In genomic region chr11:123454796-123455195, GRCh38 we compare ENCODE assay signal across 14 cellular contexts. TPM values are rescaled to one million over a fixed set of nuclear protein-coding genes. Genes with fewer than 3 reads are reported as not detected.
A peak's percentile ranks its signal among the peaks of the same experiment; 100 is the strongest.
DNase-seq lines count a peak whose midpoint lies in the region; ATAC-seq and TF ChIP-seq lines count a peak whose summit lies in the region.
"Had no signal": no experiment of that assay in that cellular context is flagged by ENCODE, and none has a peak within 500 bp of the region (broad histone marks: within the 10 kb centered on the region; RNA-seq: fewer than 3 reads in every experiment).

No MANE protein-coding gene starts in this region.

- peaks cover 82% of the 10 kb centered on the region for H3K4me1 Mint-ChIP-seq in activated T-cell treated with anti-CD3 and anti-CD28 coated beads, Interleukin-2, amount 50 U/mL, for 72 hours (ENCODE audit: low read depth)
- H3K4me1 Mint-ChIP-seq in activated naive CD8-positive, alpha-beta T cell treated with anti-CD3 and anti-CD28 coated beads for 36 hours: peaks cover 53% of the 10 kb centered on the region
- peaks cover 23 to 31% of the 10 kb centered on the region in 2 donors for H3K4me1 Mint-ChIP-seq in natural killer cell

- no peaks in the 10 kb centered on the region for H3K27me3 Mint-ChIP-seq in activated T-cell treated with anti-CD3 and anti-CD28 coated beads, Interleukin-2, amount 50 U/mL, for 72 hours (ENCODE audit: low read depth)
- H3K27me3 Mint-ChIP-seq in activated naive CD8-positive, alpha-beta T cell treated with anti-CD3 and anti-CD28 coated beads for 36 hours: no peaks in the 10 kb centered on the region
- no peaks in the 10 kb centered on the region for H3K27me3 Mint-ChIP-seq in natural killer cell (ENCODE audit: low read depth in 2 of 2)

- H3K79me2 ChIP-seq in KMS-11 (ENCODE audit: insufficient read depth, low read depth): no peaks in the 10 kb centered on the region

- H3K27ac ChIP-seq in KMS-11: peak overlapping the region; percentile 81
- H3K27ac ChIP-seq: prostate gland, SK-N-MC had no signal

- H3K9me3 Mint-ChIP-seq in activated T-cell treated with anti-CD3 and anti-CD28 coated beads, Interleukin-2, amount 50 U/mL, for 72 hours: no peaks in the 10 kb centered on the region
- no peaks in the 10 kb centered on the region for H3K9me3 Mint-ChIP-seq in activated naive CD8-positive, alpha-beta T cell treated with anti-CD3 and anti-CD28 coated beads for 36 hours
- H3K9me3 Mint-ChIP-seq in natural killer cell: no peaks in the 10 kb centered on the region

- no peaks in the 10 kb centered on the region for H3K27me3 ChIP-seq in KMS-11 (ENCODE audit: insufficient read depth, low read depth)
- H3K27me3 ChIP-seq: MG63 had no signal

- H4K20me1 ChIP-seq in KMS-11 (ENCODE audit: insufficient read depth): no peaks in the 10 kb centered on the region

- H3K36me3 Mint-ChIP-seq in activated T-cell treated with anti-CD3 and anti-CD28 coated beads, Interleukin-2, amount 50 U/mL, for 72 hours (ENCODE audit: insufficient read depth in 2 of 2): peaks cover 12 to 20% of the 10 kb centered on the region in 2 donors
- peaks cover 17% of the 10 kb centered on the region for H3K36me3 Mint-ChIP-seq in activated naive CD8-positive, alpha-beta T cell treated with anti-CD3 and anti-CD28 coated beads for 36 hours
- no peaks in the 10 kb centered on the region for H3K36me3 Mint-ChIP-seq in natural killer cell

- no peak for DNase-seq in activated T-cell treated with anti-CD3 and anti-CD28 coated beads, Interleukin-2, amount 50 U/mL, for 72 hours
- no peak for DNase-seq in activated T-cell treated with anti-CD3 and anti-CD28 coated beads, Interleukin-2, amount 50 U/mL, for 1 hour
- DNase-seq in activated naive CD8-positive, alpha-beta T cell treated with anti-CD3 and anti-CD28 coated beads for 36 hours: no peak
- no peak for DNase-seq in natural killer cell
- no peak for DNase-seq in stimulated activated CD8-positive, alpha-beta memory T cell treated with anti-CD3 and anti-CD28 coated beads, Interleukin-4, amount 100 ng/mL, for 48 hours
- DNase-seq: H7, NCI-H187, NCI-H446 treated with DMSO at 0.1 percent for 48 hours had no signal

- H3K4me3 ChIP-seq in KMS-11 (IDR thresholded peaks at IDR 0.05; ENCODE audit: insufficient read depth, low read depth, low read length): no peak overlapping the region
- H3K4me3 ChIP-seq: MG63, prostate gland, SK-N-MC had no signal

- peak overlapping the region; percentile 77 to 91 for H3K4me3 Mint-ChIP-seq in activated T-cell treated with anti-CD3 and anti-CD28 coated beads, Interleukin-2, amount 50 U/mL, for 72 hours
- peak overlapping the region; percentile 57 for H3K4me3 Mint-ChIP-seq in activated naive CD8-positive, alpha-beta T cell treated with anti-CD3 and anti-CD28 coated beads for 36 hours
- H3K4me3 Mint-ChIP-seq in natural killer cell: no peak overlapping the region

- peak overlapping the region; percentile 51 for H3K9ac ChIP-seq in KMS-11

- peak overlapping the region; percentile 98 for H3K27ac Mint-ChIP-seq in activated T-cell treated with anti-CD3 and anti-CD28 coated beads, Interleukin-2, amount 50 U/mL, for 72 hours
- peak overlapping the region; percentile 84 for H3K27ac Mint-ChIP-seq in activated naive CD8-positive, alpha-beta T cell treated with anti-CD3 and anti-CD28 coated beads for 36 hours
- H3K27ac Mint-ChIP-seq in natural killer cell: peak overlapping the region; percentile 56 to 78

- peaks cover 74% of the 10 kb centered on the region for H3K4me1 ChIP-seq in KMS-11 (ENCODE audit: low read depth, poor library complexity, severe bottlenecking)
- H3K4me1 ChIP-seq: prostate gland had no signal

- peak overlapping the region; percentile 43; the same call in 1 of the 2 replicates for H3K4me2 ChIP-seq in KMS-11

- H2AFZ ChIP-seq in KMS-11 (ENCODE audit: low read depth): peak overlapping the region; percentile 31; the same call in 1 of the 2 replicates

- TF ChIP-seq CTCF in KMS-11 (conservative IDR thresholded peaks at IDR 0.05; ENCODE audit: low read depth, low read length) (no peak), natural killer cell (IDR thresholded peaks at IDR 0.05) (no peak)

- intact Hi-C loops in natural killer cell (cut with micrococcal nuclease): no loop called here

- ATAC-seq in activated T-cell treated with anti-CD3 and anti-CD28 coated beads, Interleukin-2, amount 50 U/mL, for 72 hours (replicated peaks in 1 of 2): no peak
- ATAC-seq in natural killer cell: no peak
- ATAC-seq in HG02970 (IDR thresholded peaks at IDR 0.05; ENCODE audit: low FRiP score, unreplicated experiment): no peak
- no peak for ATAC-seq in GM19023 (IDR thresholded peaks at IDR 0.05; ENCODE audit: unreplicated experiment)

- H3K36me3 ChIP-seq in KMS-11 (ENCODE audit: insufficient read depth): no peaks in the 10 kb centered on the region
- H3K36me3 ChIP-seq: MG63, prostate gland had no signal

RNA-seq across cellular contexts. Expression of gene GRAMD1B, which starts 24.7 kb away (rescaled TPM):
- total RNA-seq in activated T-cell treated with anti-CD3 and anti-CD28 coated beads, Interleukin-2, amount 50 U/mL, for 72 hours: 100 to 1,000 TPM in 1 of 2 donors, 10 to 100 TPM in 1; 64.0 to 107 TPM
- total RNA-seq in activated naive CD8-positive, alpha-beta T cell treated with anti-CD3 and anti-CD28 coated beads for 36 hours: 10 to 100 TPM; 20.3 to 20.6 TPM
- 10 to 100 TPM in 1 of 3 donors, 1 to 10 TPM in 2; 5.9 to 10.3 (median 8.8) TPM for total RNA-seq in natural killer cell
